18 cellular contexts compared by ENCODE assay signal in genomic region chr9:111900934-111901612, GRCh38. TPM values are rescaled to one million over a fixed set of nuclear protein-coding genes. Genes with fewer than 3 reads are reported as not detected.
DNase-seq lines count a peak whose midpoint lies in the region; ATAC-seq and TF ChIP-seq lines count a peak whose summit lies in the region.
"Had no signal": no experiment of that assay in that cellular context is flagged by ENCODE, and none has a peak within 500 bp of the region (broad histone marks: within the 10 kb centered on the region; RNA-seq: fewer than 3 reads in every experiment).

No MANE protein-coding gene starts in this region.

- no peaks in the 10 kb centered on the region for H3K9me3 ChIP-seq in CD8-positive, alpha-beta memory T cell (ENCODE audit: low read length)
- H3K9me3 ChIP-seq in neutrophil = no peaks in the 10 kb centered on the region
- H3K9me3 ChIP-seq: BLaER1, left lung, tibial artery had no signal

- H3K4me1 ChIP-seq in CD8-positive, alpha-beta memory T cell (ENCODE audit: insufficient read depth, low read length) = peaks cover 65% of the 10 kb centered on the region
- H3K4me1 ChIP-seq in neutrophil (ENCODE audit: control insufficient read depth in 1 of 2, insufficient read depth in 1 of 2, low read depth in 1 of 2, low read length in 1 of 2) = peaks cover 87 to 90% of the 10 kb centered on the region in 2 experiments

- peaks cover 0 to 4% (median 2%) of the 10 kb centered on the region in 3 donors for H3K36me3 Mint-ChIP-seq in CD8-positive, alpha-beta memory T cell

- TF ChIP-seq CTCF in WI38 (IDR thresholded peaks at IDR 0.05; ENCODE audit: low read depth, low read length) (no peak), fibroblast of pulmonary artery (IDR thresholded peaks at IDR 0.05; ENCODE audit: low read length, missing control alignments) (no peak), neutrophil (IDR thresholded peaks at IDR 0.05) (no peak)

- H3K27ac ChIP-seq in CD8-positive, alpha-beta memory T cell (ENCODE audit: low read depth, low read length) = peak overlapping the region; percentile 30
- H3K27ac ChIP-seq in neutrophil = peak overlapping the region; percentile 94
- H3K27ac ChIP-seq: BLaER1, SK-N-MC, tibial artery had no signal

- peaks cover 25 to 27% (median 25%) of the 10 kb centered on the region in 3 donors for H3K4me1 Mint-ChIP-seq in CD8-positive, alpha-beta memory T cell

- H3K9me3 Mint-ChIP-seq in CD8-positive, alpha-beta memory T cell = no peaks in the 10 kb centered on the region
- H3K9me3 Mint-ChIP-seq: activated CD4-positive, alpha-beta memory T cell treated with anti-CD3 and anti-CD28 coated beads for 36 hours; GM23338; naive thymus-derived CD8-positive, alpha-beta T cell had no signal

- no peak for DNase-seq in CD8-positive, alpha-beta memory T cell
- no peak for DNase-seq in fibroblast of pulmonary artery (ENCODE audit: low read depth)
- no peak for DNase-seq in NCI-H345 (lab: John Stamatoyannopoulos, UW)
- DNase-seq: activated CD4-positive, alpha-beta memory T cell treated with anti-CD3 and anti-CD28 coated beads for 36 hours; left lung; naive thymus-derived CD8-positive, alpha-beta T cell; NCI-H146; NCI-H446; stimulated activated CD4-positive, alpha-beta T cell treated with anti-CD3 and anti-CD28 coated beads, Interleukin-2, amount 100 ng/mL, for 48 hours; tibial artery had no signal

- ATAC-seq in HG03097 (IDR thresholded peaks at IDR 0.05; ENCODE audit: low FRiP score, unreplicated experiment) (no peak), GM19324 (IDR thresholded peaks at IDR 0.05; ENCODE audit: low FRiP score, unreplicated experiment) (no peak), HG03520 (IDR thresholded peaks at IDR 0.05; ENCODE audit: unreplicated experiment) (no peak)
- ATAC-seq: GM23338; left lung; naive thymus-derived CD8-positive, alpha-beta T cell had no signal

- no peaks in the 10 kb centered on the region for H3K27me3 Mint-ChIP-seq in CD8-positive, alpha-beta memory T cell
- H3K27me3 Mint-ChIP-seq: activated CD4-positive, alpha-beta memory T cell treated with anti-CD3 and anti-CD28 coated beads for 36 hours; naive thymus-derived CD8-positive, alpha-beta T cell had no signal

- no peak overlapping the region for H3K27ac Mint-ChIP-seq in CD8-positive, alpha-beta memory T cell
- H3K27ac Mint-ChIP-seq: activated CD4-positive, alpha-beta memory T cell treated with anti-CD3 and anti-CD28 coated beads for 36 hours; GM23338 had no signal

- POLR2A ChIA-PET in CD8-positive, alpha-beta memory T cell (lab: Charles Lee) = interaction anchor here (0.5 kb wide), 1 partner anchor 79 kb away, joined by 3 read pairs; no protein-coding TSS in a partner anchor

- no peak overlapping the region for H3K4me3 Mint-ChIP-seq in CD8-positive, alpha-beta memory T cell
- H3K4me3 Mint-ChIP-seq: activated CD4-positive, alpha-beta memory T cell treated with anti-CD3 and anti-CD28 coated beads for 36 hours; GM23338 had no signal

- CTCF ChIA-PET in CD8-positive, alpha-beta memory T cell (lab: Charles Lee) = interaction anchor here (1.1 kb wide), 1 partner anchor 174 kb away, joined by 6 read pairs; no protein-coding TSS in a partner anchor

- H3K36me3 ChIP-seq in CD8-positive, alpha-beta memory T cell (ENCODE audit: insufficient read depth, low read length) = no peaks in the 10 kb centered on the region
- H3K36me3 ChIP-seq in neutrophil = no peaks in the 10 kb centered on the region
- H3K36me3 ChIP-seq: left lung, tibial artery had no signal

- H3K27me3 ChIP-seq in CD8-positive, alpha-beta memory T cell (ENCODE audit: insufficient read depth, low read length, poor library complexity, severe bottlenecking) = no peaks in the 10 kb centered on the region
- H3K27me3 ChIP-seq in neutrophil = no peaks in the 10 kb centered on the region
- H3K27me3 ChIP-seq: BLaER1, left lung, tibial artery had no signal

- H3K4me3 ChIP-seq in CD8-positive, alpha-beta memory T cell (ENCODE audit: low read length) = no peak overlapping the region
- H3K4me3 ChIP-seq in WI38 (ENCODE audit: low read depth, low read length) = peak overlapping the region; percentile 99
- H3K4me3 ChIP-seq in fibroblast of pulmonary artery (replicated peaks; ENCODE audit: low read depth, low read length) = peak overlapping the region; percentile 1
- peak overlapping the region in 1 of 2 experiments; percentile 97 for H3K4me3 ChIP-seq in neutrophil (ENCODE audit: low read depth in 1 of 2, low read length in 1 of 2)
- H3K4me3 ChIP-seq: BLaER1, GM23338, SK-N-MC, tibial artery had no signal

RNA-seq across cellular contexts. Expression of gene UGCG, which starts 4.5 kb away (rescaled TPM):
- 10 to 100 TPM; 20.4 to 23.2 TPM for total RNA-seq in CD8-positive, alpha-beta memory T cell
- 13.1 TPM for polyA plus RNA-seq in CD8-positive, alpha-beta memory T cell
